12 cellular contexts compared by ENCODE assay signal in the genomic region with DNA sequence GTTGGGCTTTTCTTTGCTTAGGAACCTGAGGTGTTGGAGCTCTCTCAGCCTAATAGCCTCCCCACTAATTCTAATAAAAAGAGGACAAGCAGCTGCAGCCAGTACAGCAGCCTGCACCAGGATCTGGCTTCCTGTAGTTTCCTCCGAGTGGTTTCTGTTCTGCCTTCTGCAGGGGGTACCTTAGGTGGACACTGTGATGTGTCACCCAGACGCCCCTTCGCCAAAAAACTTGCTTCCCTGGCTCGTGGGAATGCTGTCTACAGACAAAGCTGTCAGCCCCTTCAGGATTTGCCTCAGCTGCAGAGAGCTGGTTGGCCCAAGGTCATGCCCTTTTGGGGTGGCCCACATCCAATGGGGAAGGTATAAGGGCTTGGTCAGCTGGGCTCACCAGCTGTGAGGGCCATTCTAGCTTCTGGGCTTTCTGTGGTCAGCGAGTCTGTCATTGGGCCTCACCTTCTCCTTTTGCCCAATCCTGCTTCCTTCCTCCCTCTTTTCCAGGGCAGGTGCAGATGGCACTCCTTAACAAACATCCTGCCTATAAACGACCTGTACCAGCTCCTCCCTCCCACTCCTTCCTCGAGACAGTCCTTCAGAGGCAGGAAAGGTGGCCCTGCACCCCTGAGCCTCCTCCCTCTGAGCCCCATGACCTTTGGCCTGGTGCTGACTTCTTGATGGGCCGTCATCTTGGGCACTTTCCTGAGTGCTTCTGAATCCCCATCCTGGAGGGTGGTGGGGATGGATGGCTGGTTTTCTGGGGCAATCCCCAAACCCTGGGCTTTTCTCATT. TPM values are rescaled to one million over a fixed set of nuclear protein-coding genes. Genes with fewer than 3 reads are reported as not detected.
DNase-seq lines count a peak whose midpoint lies in the region; ATAC-seq and TF ChIP-seq lines count a peak whose summit lies in the region.
"Had no signal": no experiment of that assay in that cellular context is flagged by ENCODE, and none has a peak within 500 bp of the region (broad histone marks: within the 10 kb centered on the region; RNA-seq: fewer than 3 reads in every experiment).

No MANE protein-coding gene starts in this region.

- H3K27ac ChIP-seq in VCaP (peak overlapping the region; percentile 70), right lobe of liver (peak overlapping the region in 2 of 3 donors; percentile 64 to 82), tibial artery (peak overlapping the region; percentile 77 to 84), A673 (ENCODE audit: low read depth, low read length, poor library complexity, severe bottlenecking) (no peak overlapping the region)

- no peak for TF ChIP-seq POLR2A in right lobe of liver (IDR thresholded peaks at IDR 0.05)

- 40% methylated on average over 7 of the region's 8 CpGs for WGBS in right lobe of liver (ENCODE audit: insufficient coverage, low coverage, low lambda C conversion rate, missing lambda C conversion rate)

- intact Hi-C loops in right lobe of liver (cut with DNase I) (no loop called here), tibial artery (cut with DNase I; ENCODE audit: low total_unique reads) (no loop called here), A673 (cut with micrococcal nuclease; ENCODE audit: unreplicated experiment) (no loop called here)

- H3K36me3 ChIP-seq in right lobe of liver (no peaks in the 10 kb centered on the region), tibial artery (no peaks in the 10 kb centered on the region), A673 (ENCODE audit: insufficient read depth, low read length, poor library complexity, severe bottlenecking) (no peaks in the 10 kb centered on the region)

- H3K4me3 ChIP-seq in right lobe of liver (peak overlapping the region in 2 of 3 donors; percentile 9 to 21), tibial artery (no peak overlapping the region), A673 (ENCODE audit: low read depth, low read length, poor library complexity, severe bottlenecking) (no peak overlapping the region)

- TF ChIP-seq CTCF in VCaP (conservative IDR thresholded peaks at IDR 0.05) (no peak), right lobe of liver (IDR thresholded peaks at IDR 0.05) (no peak), tibial artery (IDR thresholded peaks at IDR 0.05) (no peak), A673 (conservative IDR thresholded peaks at IDR 0.05; ENCODE audit: low read depth, low read length) (no peak)

- BruUV-seq in A673 (replicated peaks; lab: Mats Ljungman, UMichigan), result no TSS peak

- H3K27me3 ChIP-seq in right lobe of liver (no peaks in the 10 kb centered on the region), tibial artery (no peaks in the 10 kb centered on the region), A673 (replicated peaks; ENCODE audit: insufficient read depth, low read depth, low read length, poor library complexity) (no peaks in the 10 kb centered on the region)

- H3K9me3 ChIP-seq in right lobe of liver, result no peaks in the 10 kb centered on the region
- no peaks in the 10 kb centered on the region for H3K9me3 ChIP-seq in tibial artery
- no peaks in the 10 kb centered on the region for H3K9me3 ChIP-seq in A673 (ENCODE audit: low read depth, low read length, poor library complexity, severe bottlenecking)

- ATAC-seq in right lobe of liver (peak in 2 of 4 donors; percentile 7 to 10), GM21737 (IDR thresholded peaks at IDR 0.05; ENCODE audit: unreplicated experiment) (no peak)

- H3K4me1 ChIP-seq in right lobe of liver (peaks cover 0 to 41% (median 18%) of the 10 kb centered on the region in 4 donors), tibial artery (peaks cover 0 to 81% (median 66%) of the 10 kb centered on the region in 4 donors), A673 (ENCODE audit: insufficient read depth, low read length, poor library complexity, severe bottlenecking) (no peaks in the 10 kb centered on the region)

- CTCF ChIA-PET in A673 (lab: Charles Lee), result no interaction called here

- POLR2A ChIA-PET in A673 (lab: Charles Lee; ENCODE audit: low non-redundant PET), result no interaction called here

- DNase-seq in DMS153 treated with DMSO at 0.1 percent for 48 hours (lab: John Stamatoyannopoulos, UW; ENCODE audit: unreplicated experiment), result peak; percentile 5
- no peak for DNase-seq in DMS153 (lab: John Stamatoyannopoulos, UW)
- no peak for DNase-seq in right lobe of liver
- DNase-seq in tibial artery, result no peak
- DNase-seq in A673 (ENCODE audit: low spot score), result no peak
- DNase-seq in NCI-H774 (lab: John Stamatoyannopoulos, UW), result no peak
- DNase-seq: 8988T; activated naive CD4-positive, alpha-beta T cell; CD4-positive, alpha-beta memory T cell; NCI-H1105 treated with DMSO at 0.1 percent for 48 hours had no signal

RNA-seq across cellular contexts. Expression of gene ROCK2, which starts 44.0 kb away (rescaled TPM):
- total RNA-seq in right lobe of liver, result 10 to 100 TPM; 11.6 to 23.9 (median 19.8) TPM
- total RNA-seq in A673 (2021), result 46.2 and 49.4 TPM in 2 replicates

Comparison
In these comparisons a context has a peak if more than half of its experiments do, and no peak if none do; other contexts are left out.
1. H3K4me3 ChIP-seq: peak in right lobe of liver (2 of 3); none in tibial artery (0 of 2) and A673 (single experiment).